ENCODE assay signal across 17 cellular contexts in the genomic region with DNA sequence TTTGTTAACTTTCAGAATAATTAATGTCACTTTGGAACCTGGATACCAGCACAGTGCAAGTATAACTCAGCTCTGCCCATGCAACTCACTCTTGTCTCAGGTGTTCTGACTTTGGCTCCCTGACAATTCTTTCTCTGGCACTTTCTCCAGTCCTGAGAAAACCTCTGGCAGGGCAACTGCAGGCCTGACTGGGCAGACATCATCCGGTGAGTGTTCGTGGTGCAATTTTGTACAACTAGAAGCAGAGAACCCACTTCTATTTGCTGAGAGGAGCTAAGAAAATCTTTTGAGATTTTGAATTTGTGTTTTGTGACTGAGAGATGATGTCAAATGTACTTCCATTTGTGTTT.
"Had no signal": no experiment of that assay in that cellular context is flagged by ENCODE, and none has a peak within 500 bp of the region (broad histone marks: within the 10 kb centered on the region; RNA-seq: fewer than 3 reads in every experiment).

No MANE protein-coding gene starts in this region.

- H3K27ac ChIP-seq: KMS-11 had no signal

- H3K9me2 ChIP-seq: SK-N-SH had no signal

- H3K4me3 ChIP-seq: K562, MG63 had no signal

- H3K36me3 ChIP-seq: MG63 had no signal

- H3K9me3 ChIP-seq: MG63, SK-N-SH had no signal

- ATAC-seq: K562 had no signal

- H3K27me3 ChIP-seq: MG63 had no signal

- DNase-seq: MG63, NCI-H1092 treated with DMSO at 0.1 percent for 48 hours, NCI-H1436, NCI-H187, NCI-H2029, NCI-H2081 treated with DMSO at 0.1 percent for 48 hours, NCI-H2171, NCI-H345, NCI-H446 treated with DMSO at 0.1 percent for 48 hours, NCI-H526, RPMI8226, SHP77, SK-N-SH, SW 1271 had no signal

- H3K9ac ChIP-seq: KMS-11, SK-N-SH had no signal

- H3K4me2 ChIP-seq: KMS-11, SK-N-SH had no signal

- FAIRE-seq: K562, RCC 7860 had no signal
